13 cellular contexts compared by ENCODE assay signal in genomic region chr17:43971436-43971835, GRCh38. TPM values are rescaled to one million over a fixed set of nuclear protein-coding genes. Genes with fewer than 3 reads are reported as not detected.
"Had no signal": no experiment of that assay in that cellular context is flagged by ENCODE, and none has a peak within 500 bp of the region (broad histone marks: within the 10 kb centered on the region; RNA-seq: fewer than 3 reads in every experiment).

No MANE protein-coding gene starts in this region.

RNA-seq across cellular contexts. Expression of gene PYY, which starts 17.7 kb away (rescaled TPM):
- total RNA-seq: activated B cell treated with CpG ODN at 0.5 μM for 24 hours; activated CD4-positive, alpha-beta memory T cell treated with anti-CD3 and anti-CD28 coated beads for 36 hours; activated CD4-positive, alpha-beta memory T cell treated with anti-CD3 and anti-CD28 coated beads, Interleukin-2, amount 10 ng/mL, durations not matched to agents 7 days and 5 days; activated CD4-positive, alpha-beta T cell treated with anti-CD3 and anti-CD28 coated beads for 36 hours; activated CD4-positive, alpha-beta T cell treated with anti-CD3 and anti-CD28 coated beads, Interleukin-2, amount 10 ng/mL, durations not matched to agents 24 days and 14 days; activated CD4-positive, alpha-beta T cell treated with anti-CD3 and anti-CD28 coated beads, Interleukin-2, amount 10 ng/mL, durations not matched to agents 7 days and 5 days; activated CD8-positive, alpha-beta memory T cell treated with anti-CD3 and anti-CD28 coated beads for 36 hours; activated CD8-positive, alpha-beta memory T cell treated with anti-CD3 and anti-CD28 coated beads, Interleukin-2, amount 10 ng/mL, durations not matched to agents 7 days and 5 days; activated CD8-positive, alpha-beta T cell treated with anti-CD3 and anti-CD28 coated beads, Interleukin-2, amount 10 ng/mL, durations not matched to agents 7 days and 5 days; T-helper 1 cell treated with Interleukin-12 subunit alpha and Interleukin-12 subunit beta and Interleukin-4 antibody, amounts not matched to agents 30 ng/mL and 1 ng/mL, for 36 hours; T-helper 2 cell treated with Interferon-gamma antibody and Interleukin-4, amounts not matched to agents 100 ng/mL and 5 ng/mL, for 36 hours had no signal

RNA-seq across cellular contexts. Expression of gene PPY, which starts 29.2 kb away (rescaled TPM):
- total RNA-seq: activated B cell treated with CpG ODN at 0.5 μM for 24 hours; activated CD4-positive, alpha-beta memory T cell treated with anti-CD3 and anti-CD28 coated beads, Interleukin-2, amount 10 ng/mL, durations not matched to agents 7 days and 5 days; activated CD4-positive, alpha-beta T cell treated with anti-CD3 and anti-CD28 coated beads for 36 hours; activated CD4-positive, alpha-beta T cell treated with anti-CD3 and anti-CD28 coated beads, Interleukin-2, amount 10 ng/mL, durations not matched to agents 24 days and 14 days; activated CD4-positive, alpha-beta T cell treated with anti-CD3 and anti-CD28 coated beads, Interleukin-2, amount 10 ng/mL, durations not matched to agents 7 days and 5 days; activated CD8-positive, alpha-beta memory T cell treated with anti-CD3 and anti-CD28 coated beads for 36 hours; activated CD8-positive, alpha-beta memory T cell treated with anti-CD3 and anti-CD28 coated beads, Interleukin-2, amount 10 ng/mL, durations not matched to agents 7 days and 5 days; activated CD8-positive, alpha-beta T cell treated with anti-CD3 and anti-CD28 coated beads for 36 hours; activated CD8-positive, alpha-beta T cell treated with anti-CD3 and anti-CD28 coated beads, Interleukin-2, amount 10 ng/mL, durations not matched to agents 7 days and 5 days; T-helper 1 cell treated with Interleukin-12 subunit alpha and Interleukin-12 subunit beta and Interleukin-4 antibody, amounts not matched to agents 30 ng/mL and 1 ng/mL, for 36 hours; T-helper 2 cell treated with Interferon-gamma antibody and Interleukin-4, amounts not matched to agents 100 ng/mL and 5 ng/mL, for 36 hours; WTC11 had no signal
